ENCODE assay signal across 19 cellular contexts in the genomic region with DNA sequence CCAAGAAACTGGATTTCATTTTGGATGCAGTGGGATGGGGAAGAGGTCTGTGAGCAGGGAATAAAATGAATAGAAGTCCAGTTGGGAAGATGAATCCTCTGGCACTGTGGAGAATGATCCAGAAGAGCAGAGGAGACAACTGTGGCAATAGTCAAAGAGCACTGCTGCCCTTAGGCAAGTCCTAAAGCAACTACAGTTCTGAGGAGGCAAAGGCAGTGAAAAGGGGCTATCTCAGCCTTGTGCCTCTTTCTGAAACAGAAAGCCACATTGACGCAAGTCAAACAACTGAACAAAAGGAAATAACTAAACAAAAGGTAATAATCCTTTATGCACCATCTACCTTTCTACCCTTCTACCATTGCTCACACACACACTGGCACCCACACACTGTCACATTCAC.
A peak's percentile ranks its signal among the peaks of the same experiment; 100 is the strongest.
DNase-seq lines count a peak whose midpoint lies in the region; ATAC-seq and FAIRE-seq lines count a peak whose summit lies in the region.
"Had no signal": no experiment of that assay in that cellular context is flagged by ENCODE, and none has a peak within 500 bp of the region (broad histone marks: within the 10 kb centered on the region; RNA-seq: fewer than 3 reads in every experiment).

No MANE protein-coding gene starts in this region.

- peak; percentile 39 for DNase-seq in activated CD4-positive, alpha-beta T cell treated with anti-CD3 and anti-CD28 coated beads for 36 hours
- no peak for DNase-seq in activated CD4-positive, alpha-beta T cell treated with anti-CD3 and anti-CD28 coated beads, Interleukin-2, amount 50 U/mL, for 4 hours
- peak in 1 of 2 donors; percentile 17 for DNase-seq in activated naive CD4-positive, alpha-beta T cell treated with anti-CD3 and anti-CD28 coated beads, Interleukin-2, amount 50 U/mL, for 72 hours (ENCODE audit: low spot score in 2 of 2)
- DNase-seq in activated naive CD4-positive, alpha-beta T cell treated with Interleukin-2 at 50 U/mL for 16 hours, result no peak
- peak; percentile 25 to 37 for DNase-seq in activated T-cell treated with anti-CD3 and anti-CD28 coated beads, Interleukin-2, amount 50 U/mL, for 48 hours
- DNase-seq in stimulated activated naive B cell treated with anti-CD40 and anti-IgM and Interleukin-4, amounts not matched to agents 10 μg/mL and 1 μg/mL and 100 μg/mL, for 72 hours, result no peak
- DNase-seq in urothelium cell line (ENCODE audit: low spot score), result no peak
- DNase-seq: CD8-positive, alpha-beta T cell; DMS79 treated with DMSO at 0.1 percent for 48 hours; HFFc6; MV-4-11; NCI-H1436; NCI-H2081; NCI-H524 had no signal

- peak overlapping the region; percentile 78 for H3K27ac Mint-ChIP-seq in activated CD4-positive, alpha-beta T cell treated with anti-CD3 and anti-CD28 coated beads for 36 hours
- peak overlapping the region; percentile 56 to 95 for H3K27ac Mint-ChIP-seq in activated naive CD4-positive, alpha-beta T cell treated with anti-CD3 and anti-CD28 coated beads, Interleukin-2, amount 50 U/mL, for 72 hours
- no peak overlapping the region for H3K27ac Mint-ChIP-seq in stimulated activated naive B cell treated with anti-CD40 and anti-IgM and Interleukin-4, amounts not matched to agents 10 μg/mL and 1 μg/mL and 100 μg/mL, for 72 hours
- H3K27ac Mint-ChIP-seq: CD8-positive, alpha-beta T cell; HFFc6 had no signal

- ATAC-seq in activated CD4-positive, alpha-beta T cell treated with anti-CD3 and anti-CD28 coated beads for 36 hours, result peak; percentile 87
- ATAC-seq in activated naive CD4-positive, alpha-beta T cell treated with anti-CD3 and anti-CD28 coated beads, Interleukin-2, amount 50 U/mL, for 72 hours, result peak; percentile 75 to 86
- ATAC-seq in stimulated activated naive B cell treated with anti-CD40 and anti-IgM and Interleukin-4, amounts not matched to agents 10 μg/mL and 1 μg/mL and 100 μg/mL, for 72 hours (replicated peaks), result peak; percentile 19 to 53
- ATAC-seq in GM21737 (IDR thresholded peaks at IDR 0.05; ENCODE audit: unreplicated experiment), result no peak
- ATAC-seq: CD8-positive, alpha-beta T cell had no signal

- no peak overlapping the region for H3K4me3 Mint-ChIP-seq in activated CD4-positive, alpha-beta T cell treated with anti-CD3 and anti-CD28 coated beads for 36 hours
- H3K4me3 Mint-ChIP-seq in stimulated activated naive B cell treated with anti-CD40 and anti-IgM and Interleukin-4, amounts not matched to agents 10 μg/mL and 1 μg/mL and 100 μg/mL, for 72 hours, result no peak overlapping the region
- H3K4me3 Mint-ChIP-seq: CD8-positive, alpha-beta T cell; HFFc6 had no signal

- peaks cover 4% of the 10 kb centered on the region for H3K27me3 Mint-ChIP-seq in activated CD4-positive, alpha-beta T cell treated with anti-CD3 and anti-CD28 coated beads for 36 hours
- H3K27me3 Mint-ChIP-seq in stimulated activated naive B cell treated with anti-CD40 and anti-IgM and Interleukin-4, amounts not matched to agents 10 μg/mL and 1 μg/mL and 100 μg/mL, for 72 hours, result peaks cover 3 to 6% of the 10 kb centered on the region in 2 donors

- CTCF ChIA-PET in activated CD4-positive, alpha-beta T cell treated with anti-CD3 and anti-CD28 coated beads for 36 hours (lab: Charles Lee), result no interaction called here

- H3K9me3 Mint-ChIP-seq in activated CD4-positive, alpha-beta T cell treated with anti-CD3 and anti-CD28 coated beads for 36 hours (ENCODE audit: low read depth), result peaks cover 22% of the 10 kb centered on the region
- peaks cover 17 to 22% of the 10 kb centered on the region in 2 donors for H3K9me3 Mint-ChIP-seq in activated naive CD4-positive, alpha-beta T cell treated with anti-CD3 and anti-CD28 coated beads, Interleukin-2, amount 50 U/mL, for 72 hours
- peaks cover 12 to 16% of the 10 kb centered on the region in 2 donors for H3K9me3 Mint-ChIP-seq in stimulated activated naive B cell treated with anti-CD40 and anti-IgM and Interleukin-4, amounts not matched to agents 10 μg/mL and 1 μg/mL and 100 μg/mL, for 72 hours

- FAIRE-seq in urothelium cell line (lab: Jason Lieb, UNC), result no peak
- FAIRE-seq: D721Med, G401.6, H1, HTR-8/SVneo had no signal

- H3K4me1 Mint-ChIP-seq in activated CD4-positive, alpha-beta T cell treated with anti-CD3 and anti-CD28 coated beads for 36 hours, result peaks cover 26% of the 10 kb centered on the region
- H3K4me1 Mint-ChIP-seq in stimulated activated naive B cell treated with anti-CD40 and anti-IgM and Interleukin-4, amounts not matched to agents 10 μg/mL and 1 μg/mL and 100 μg/mL, for 72 hours, result no peaks in the 10 kb centered on the region

- POLR2A ChIA-PET in activated CD4-positive, alpha-beta T cell treated with anti-CD3 and anti-CD28 coated beads for 36 hours (lab: Charles Lee), result no interaction called here

- intact Hi-C loops in activated CD4-positive, alpha-beta T cell treated with anti-CD3 and anti-CD28 coated beads for 36 hours (cut with DNase I, micrococcal nuclease), result loop anchor here (2.0 to 10.0 kb wide), 4 partner anchors 239 to 505 kb away; partner anchors contain the start of gene AXIN2 (in 2 of the 2)

- H3K36me3 Mint-ChIP-seq in activated CD4-positive, alpha-beta T cell treated with anti-CD3 and anti-CD28 coated beads for 36 hours (ENCODE audit: low read depth), result peaks cover 7% of the 10 kb centered on the region
- peaks cover 13 to 23% of the 10 kb centered on the region in 2 donors for H3K36me3 Mint-ChIP-seq in activated naive CD4-positive, alpha-beta T cell treated with anti-CD3 and anti-CD28 coated beads, Interleukin-2, amount 50 U/mL, for 72 hours
- peaks cover 1 to 7% of the 10 kb centered on the region in 2 donors for H3K36me3 Mint-ChIP-seq in stimulated activated naive B cell treated with anti-CD40 and anti-IgM and Interleukin-4, amounts not matched to agents 10 μg/mL and 1 μg/mL and 100 μg/mL, for 72 hours
- H3K36me3 Mint-ChIP-seq: CD8-positive, alpha-beta T cell had no signal

Comparison
In these comparisons a context has a peak if more than half of its experiments do, and no peak if none do; other contexts are left out.
1. DNase-seq: peak in activated CD4-positive, alpha-beta T cell treated with anti-CD3 and anti-CD28 coated beads for 36 hours (single experiment) and activated T-cell treated with anti-CD3 and anti-CD28 coated beads, Interleukin-2, amount 50 U/mL, for 48 hours (2 of 2); none in activated CD4-positive, alpha-beta T cell treated with anti-CD3 and anti-CD28 coated beads, Interleukin-2, amount 50 U/mL, for 4 hours (0 of 2), activated naive CD4-positive, alpha-beta T cell treated with Interleukin-2 at 50 U/mL for 16 hours (single experiment), stimulated activated naive B cell treated with anti-CD40 and anti-IgM and Interleukin-4, amounts not matched to agents 10 μg/mL and 1 μg/mL and 100 μg/mL, for 72 hours (single experiment) and urothelium cell line (single experiment).